ENCODE assay signal across 9 cellular contexts in genomic region chr1:37557402-37557801, GRCh38. TPM values are rescaled to one million over a fixed set of nuclear protein-coding genes. Genes with fewer than 3 reads are reported as not detected.
DNase-seq lines count a peak whose midpoint lies in the region; ATAC-seq, FAIRE-seq and TF ChIP-seq lines count a peak whose summit lies in the region.
"Had no signal": no experiment of that assay in that cellular context is flagged by ENCODE, and none has a peak within 500 bp of the region (broad histone marks: within the 10 kb centered on the region; RNA-seq: fewer than 3 reads in every experiment).

No MANE protein-coding gene starts in this region.

- no peak overlapping the region for H4K91ac ChIP-seq in H1 (replicated peaks; ENCODE audit: insufficient read length, low read length)

- H2AK5ac ChIP-seq in H1 (ENCODE audit: low read depth, low read length) = peak overlapping the region; percentile 10; the same call in 1 of the 2 replicates

- peak overlapping the region; percentile 55; the same call in 1 of the 2 replicates for H2BK12ac ChIP-seq in H1 (ENCODE audit: low read depth, low read length)

- H3K23ac ChIP-seq in H1 (ENCODE audit: insufficient read length) = no peak overlapping the region

- TF ChIP-seq CTCF in H1 (IDR thresholded peaks at IDR 0.05; ENCODE audit: control extremely low read depth in 1 of 3, insufficient read depth in 1 of 3, low read depth in 1 of 3, low read length in 3 of 3) = no peak
- TF ChIP-seq CTCF in thoracic aorta (IDR thresholded peaks at IDR 0.05) = no peak
- TF ChIP-seq CTCF in natural killer cell (IDR thresholded peaks at IDR 0.05) = no peak

- H3K4me3 Mint-ChIP-seq in natural killer cell (no peak overlapping the region), T-cell (no peak overlapping the region)

- peaks cover 6% of the 10 kb centered on the region; the same call in 1 of the 2 replicates for H3K23me2 ChIP-seq in H1 (ENCODE audit: low read depth, low read length)

- 0 out of 3 replicates have a peak, but pooled peaks of 1 of the 2 experiments have one; percentile 23 for TF ChIP-seq POLR2A in H1 (IDR thresholded peaks at IDR 0.05; ENCODE audit: control extremely low read depth in 1 of 2, low read depth in 2 of 2, low read length in 2 of 2)

- H4K20me1 ChIP-seq in H1 (replicated peaks in 1 of 2; ENCODE audit: control insufficient read depth in 1 of 2, insufficient read depth in 2 of 2, low read length in 2 of 2) = peaks cover 0 to 7% of the 10 kb centered on the region in 2 experiments

- intact Hi-C loops in natural killer cell (cut with micrococcal nuclease) = no loop called here

- H3K4me3 ChIP-seq in H1 (ENCODE audit: extremely low read depth in 1 of 4, insufficient read depth in 2 of 4, low read depth in 3 of 4, low read length in 4 of 4) = peak overlapping the region; percentile 53 to 68 (median 61); a peak in 7 of 8 replicates
- H3K4me3 ChIP-seq in mucosa of rectum (ENCODE audit: low read length in 2 of 2) = peak overlapping the region; percentile 41 to 51
- peak overlapping the region; percentile 65 for H3K4me3 ChIP-seq in thoracic aorta

- peaks cover 0 to 2% of the 10 kb centered on the region in 2 donors for H3K27me3 Mint-ChIP-seq in natural killer cell (ENCODE audit: low read depth in 2 of 2)
- H3K27me3 Mint-ChIP-seq in T-cell = peaks cover 0 to 4% of the 10 kb centered on the region in 2 donors

- no peak for ATAC-seq in thoracic aorta (ENCODE audit: insufficient number of reproducible peaks, low FRiP score, low read depth)
- no peak for ATAC-seq in natural killer cell
- no peak for ATAC-seq in T-cell (replicated peaks in 1 of 4)

- peaks cover 8 to 15% of the 10 kb centered on the region in 2 experiments; a peak in 3 of 4 replicates for H3K79me2 ChIP-seq in H1 (ENCODE audit: control insufficient read depth in 1 of 2, insufficient read depth in 2 of 2, low read length in 2 of 2)

- TF ChIP-seq EP300 in H1 (IDR thresholded peaks at IDR 0.05; ENCODE audit: borderline replicate concordance in 1 of 2, low read depth in 2 of 2, low read length in 2 of 2) = no peak

- H3K4me2 ChIP-seq in H1 (ENCODE audit: insufficient read depth in 1 of 2, low read depth in 2 of 2, low read length in 2 of 2) = peak overlapping the region; percentile 80 to 89

- peak overlapping the region; percentile 31; the same call in 1 of the 2 replicates for H2AFZ ChIP-seq in H1 (ENCODE audit: low read length)

- H3K27ac ChIP-seq in H1 (ENCODE audit: low read depth, low read length) (peak overlapping the region; percentile 11; the same call in 1 of the 2 replicates), mucosa of rectum (ENCODE audit: low read depth in 2 of 2, low read length in 2 of 2) (no peak overlapping the region), thoracic aorta (peak overlapping the region in 1 of 2 donors; percentile 70)
- H3K27ac ChIP-seq: SJSA1 had no signal

- CTCF ChIA-PET in H1 (lab: Charles Lee; ENCODE audit: partially characterized antibody) (interaction anchor here (0.6 to 1.9 kb wide), 2 partner anchors 43 to 231 kb away, joined by 3 to 6 read pairs; partner anchors contain the start of gene MEAF6), T-cell (lab: Charles Lee) (no interaction called here)

- peak; percentile 64 for DNase-seq in NCI-H510A (lab: John Stamatoyannopoulos, UW)
- no peak for DNase-seq in H1 (ENCODE audit: low read depth in 1 of 2, low spot score in 2 of 2)
- DNase-seq in thoracic aorta (ENCODE audit: low spot score) = no peak
- no peak for DNase-seq in natural killer cell
- no peak for DNase-seq in activated CD4-positive, alpha-beta T cell treated with anti-CD3 and anti-CD28 coated beads, Interleukin-2, amount 50 U/mL, for 48 hours
- DNase-seq in T-cell = no peak

- no peak overlapping the region for H3K14ac ChIP-seq in H1 (ENCODE audit: insufficient read length)

- H3K36me3 ChIP-seq in H1 (ENCODE audit: control insufficient read depth in 2 of 4, insufficient read depth in 4 of 4, low read length in 3 of 4) = no peaks in the 10 kb centered on the region; a peak in 1 of 8 replicates
- H3K36me3 ChIP-seq in mucosa of rectum (ENCODE audit: control insufficient read depth in 2 of 2, insufficient read depth in 2 of 2, low read length in 2 of 2) = no peaks in the 10 kb centered on the region
- H3K36me3 ChIP-seq in thoracic aorta = no peaks in the 10 kb centered on the region

- H3K4me1 ChIP-seq in H1 (replicated peaks in 1 of 4; ENCODE audit: control insufficient read depth in 3 of 4, insufficient read depth in 4 of 4, low read length in 3 of 4) = peaks cover 3 to 13% (median 5%) of the 10 kb centered on the region in 4 experiments
- peaks cover 13 to 16% of the 10 kb centered on the region in 2 donors for H3K4me1 ChIP-seq in mucosa of rectum (ENCODE audit: control insufficient read depth in 2 of 2, insufficient read depth in 2 of 2, low read length in 2 of 2)
- peaks cover 9 to 30% of the 10 kb centered on the region in 2 donors for H3K4me1 ChIP-seq in thoracic aorta (ENCODE audit: control insufficient read depth in 1 of 2, low read depth in 2 of 2)

- H4K8ac ChIP-seq in H1 (ENCODE audit: extremely low read depth, insufficient read depth, low read length) = peak overlapping the region; percentile 84

- no peak overlapping the region for H2BK120ac ChIP-seq in H1 (replicated peaks; ENCODE audit: low read depth, low read length)

- peak overlapping the region in 3 of 4 experiments; percentile 41 to 73 (median 71); a peak in 3 of 7 replicates for H3K9ac ChIP-seq in H1 (replicated peaks in 1 of 4; ENCODE audit: extremely low read depth in 1 of 4, low read depth in 3 of 4, low read length in 3 of 4)
- H3K9ac ChIP-seq in mucosa of rectum (ENCODE audit: low read depth in 1 of 2, low read length in 2 of 2) = no peak overlapping the region

- H3K36me3 Mint-ChIP-seq in natural killer cell = no peaks in the 10 kb centered on the region
- H3K36me3 Mint-ChIP-seq in T-cell = peaks cover 3% of the 10 kb centered on the region

- H3K27ac Mint-ChIP-seq in natural killer cell = no peak overlapping the region
- H3K27ac Mint-ChIP-seq in T-cell = no peak overlapping the region

- no peak overlapping the region for H2BK20ac ChIP-seq in H1 (ENCODE audit: low read length)

- WGBS in H1 (ENCODE audit: extremely low coverage in 1 of 2, insufficient coverage in 1 of 2, insufficient read length in 1 of 2, insufficient replicate concordance in 2 of 2, low coverage in 1 of 2, low lambda C conversion rate in 2 of 2, missing lambda C conversion rate in 1 of 2), 2 experiments = 88% methylated on average over 3 of the region's 3 CpGs; no CpG with 5 or more reads in 1 of the 2 experiments

- POLR2A ChIA-PET in H1 (lab: Charles Lee; ENCODE audit: partially characterized antibody) = interaction anchor here (1.0 to 1.4 kb wide), 3 partner anchors 30 to 82 kb away, joined by 3 to 4 read pairs (median 3); no protein-coding TSS in a partner anchor
- POLR2A ChIA-PET in T-cell (lab: Charles Lee) = no interaction called here

- FAIRE-seq in H1 (lab: Jason Lieb, UNC) = no peak
- FAIRE-seq: GM18507 had no signal

- no peak overlapping the region for H3K56ac ChIP-seq in H1 (replicated peaks; ENCODE audit: insufficient read length, low read depth, low read length)

- peaks cover 4% of the 10 kb centered on the region; the same call in 1 of the 2 replicates for H3K79me1 ChIP-seq in H1 (ENCODE audit: low read depth, low read length)

- H3K18ac ChIP-seq in H1 (ENCODE audit: extremely low read depth, low read length) = no peak overlapping the region; the same call in 1 of the 2 replicates

- no peak overlapping the region for H2BK15ac ChIP-seq in H1 (ENCODE audit: low read length)

- no peak overlapping the region for H2BK5ac ChIP-seq in H1 (ENCODE audit: low read depth, low read length)

- H3K9me3 Mint-ChIP-seq in natural killer cell (no peaks in the 10 kb centered on the region), T-cell (no peaks in the 10 kb centered on the region)

- H3K27me3 ChIP-seq in H1 (replicated peaks in 1 of 4; ENCODE audit: control insufficient read depth in 3 of 4, extremely low read depth in 1 of 4, insufficient read depth in 3 of 4, low read length in 3 of 4) (no peaks in the 10 kb centered on the region), mucosa of rectum (ENCODE audit: control insufficient read depth in 2 of 2, insufficient read depth in 2 of 2, low read length in 2 of 2) (no peaks in the 10 kb centered on the region), thoracic aorta (replicated peaks; ENCODE audit: insufficient read depth) (no peaks in the 10 kb centered on the region)
- H3K27me3 ChIP-seq: SJSA1 had no signal

- H3K4ac ChIP-seq in H1 (replicated peaks; ENCODE audit: insufficient read length, low read depth, low read length) = no peak overlapping the region

- TF ChIP-seq RAD21 in H1 (IDR thresholded peaks at IDR 0.05 in 1 of 2, conservative IDR thresholded peaks at IDR 0.05 in 1 of 2; ENCODE audit: low read depth in 2 of 2, low read length in 2 of 2) = no peak

- H3K9me3 ChIP-seq in H1 (ENCODE audit: insufficient read depth in 2 of 2, low read depth in 1 of 2, low read length in 1 of 2) (0 out of 4 replicates have a peak, but pooled peaks cover 0 to 2% of the 10 kb centered on the region in 2 experiments), mucosa of rectum (ENCODE audit: control insufficient read depth in 2 of 2, low read length in 2 of 2) (no peaks in the 10 kb centered on the region), thoracic aorta (no peaks in the 10 kb centered on the region)
- H3K9me3 ChIP-seq: SJSA1 had no signal

- no peak overlapping the region for H4K5ac ChIP-seq in H1 (ENCODE audit: insufficient read length, low read depth, low read length)

- H3K4me1 Mint-ChIP-seq in natural killer cell (peaks cover 18 to 20% of the 10 kb centered on the region in 2 donors), T-cell (peaks cover 15 to 19% (median 17%) of the 10 kb centered on the region in 3 donors)

RNA-seq across cellular contexts. Expression of gene DNALI1, which starts 0.7 kb away (rescaled TPM):
- 9.5 and 11.3 TPM in 2 replicates for total RNA-seq in H1 (2021; fragmentation: NEBNext Ultra II Directional; extraction: Animal tissue kit (Norgen Biotek cat#: 25700))
- 8.9 and 10.9 TPM in 2 replicates for polyA plus RNA-seq in H1 (2011; rRNA removed)
- polyA plus RNA-seq in H1 (2011; cell fraction: cytosol; rRNA removed) = 14.0 TPM
- polyA plus RNA-seq in H1 (2011; cell fraction: nucleus; rRNA removed) = 16.1 TPM
- polyA plus RNA-seq in H1 (2012, experiment 1 of 2) = 16.4 to 23.1 TPM (median 20.9 TPM) in 4 replicates
- polyA plus RNA-seq in H1 (2012, experiment 2 of 2) = 5.1 TPM
- polyA plus RNA-seq in H1 (2013, experiment 1 of 2) = 10.6 TPM
- 11.6 TPM for polyA plus RNA-seq in H1 (2013, experiment 2 of 2)
- polyA minus RNA-seq in H1 (2011; rRNA and poly(A)+ RNA removed) = 7.2 and 9.9 TPM in 2 replicates
- 5.9 TPM for polyA minus RNA-seq in H1 (2011; cell fraction: cytosol; rRNA and poly(A)+ RNA removed)
- polyA minus RNA-seq in H1 (2011; cell fraction: nucleus; rRNA and poly(A)+ RNA removed) = 13.5 TPM
- 1 to 10 TPM; 2.6 to 6.5 TPM for total RNA-seq in thoracic aorta
- under 1 TPM in 1 of 3 donors, not detected in 2; 0.09 TPM for total RNA-seq in natural killer cell
- under 1 TPM in 3 of 5 donors, not detected in 2; 0.16 to 0.29 (median 0.23) TPM for total RNA-seq in T-cell

RNA-seq across cellular contexts. Expression of gene SNIP1, which starts 3.3 kb away (rescaled TPM):
- total RNA-seq in H1 (2021; fragmentation: NEBNext Ultra II Directional; extraction: Animal tissue kit (Norgen Biotek cat#: 25700)) = 14.8 and 15.7 TPM in 2 replicates
- polyA plus RNA-seq in H1 (2011; rRNA removed) = 3.7 and 6.3 TPM in 2 replicates
- polyA plus RNA-seq in H1 (2011; cell fraction: cytosol; rRNA removed) = 5.1 TPM
- 7.3 TPM for polyA plus RNA-seq in H1 (2011; cell fraction: nucleus; rRNA removed)
- 6.5 to 9.5 TPM (median 7.4 TPM) in 4 replicates for polyA plus RNA-seq in H1 (2012, experiment 1 of 2)
- polyA plus RNA-seq in H1 (2012, experiment 2 of 2) = 2.7 TPM
- 5.4 TPM for polyA plus RNA-seq in H1 (2013, experiment 1 of 2)
- polyA plus RNA-seq in H1 (2013, experiment 2 of 2) = 5.0 TPM
- polyA minus RNA-seq in H1 (2011; rRNA and poly(A)+ RNA removed) = 6.3 TPM in 2 replicates
- polyA minus RNA-seq in H1 (2011; cell fraction: cytosol; rRNA and poly(A)+ RNA removed) = 7.1 TPM
- 18.4 TPM for polyA minus RNA-seq in H1 (2011; cell fraction: nucleus; rRNA and poly(A)+ RNA removed)
- total RNA-seq in thoracic aorta (10 to 100 TPM; 12.3 to 26.2 TPM), natural killer cell (10 to 100 TPM; 67.2 to 74.8 (median 68.1) TPM), T-cell (10 to 100 TPM; 32.5 to 48.0 (median 39.9) TPM)

RNA-seq across cellular contexts. Expression of gene GNL2, which starts 38.3 kb away (rescaled TPM):
- total RNA-seq in H1 (2021; fragmentation: NEBNext Ultra II Directional; extraction: Animal tissue kit (Norgen Biotek cat#: 25700)) = 88.3 and 95.6 TPM in 2 replicates
- 14.0 and 22.2 TPM in 2 replicates for polyA plus RNA-seq in H1 (2011; rRNA removed)
- polyA plus RNA-seq in H1 (2011; cell fraction: cytosol; rRNA removed) = 48.1 TPM
- polyA plus RNA-seq in H1 (2011; cell fraction: nucleus; rRNA removed) = 42.9 TPM
- 99.8 to 147 TPM (median 109 TPM) in 4 replicates for polyA plus RNA-seq in H1 (2012, experiment 1 of 2)
- 5.4 TPM for polyA plus RNA-seq in H1 (2012, experiment 2 of 2)
- 160 TPM for polyA plus RNA-seq in H1 (2013, experiment 1 of 2)
- polyA plus RNA-seq in H1 (2013, experiment 2 of 2) = 161 TPM
- 61.5 and 65.6 TPM in 2 replicates for polyA minus RNA-seq in H1 (2011; rRNA and poly(A)+ RNA removed)
- 62.8 TPM for polyA minus RNA-seq in H1 (2011; cell fraction: cytosol; rRNA and poly(A)+ RNA removed)
- 123 TPM for polyA minus RNA-seq in H1 (2011; cell fraction: nucleus; rRNA and poly(A)+ RNA removed)
- total RNA-seq in thoracic aorta (10 to 100 TPM; 37.0 to 53.6 TPM), natural killer cell (10 to 100 TPM; 70.7 to 89.9 (median 85.8) TPM), T-cell (10 to 100 TPM; 39.2 to 52.9 (median 45.8) TPM)

RNA-seq across cellular contexts. Expression of gene MEAF6, which starts 42.8 kb away (rescaled TPM):
- 36.9 and 38.8 TPM in 2 replicates for total RNA-seq in H1 (2021; fragmentation: NEBNext Ultra II Directional; extraction: Animal tissue kit (Norgen Biotek cat#: 25700))
- polyA plus RNA-seq in H1 (2011; rRNA removed) = 12.7 and 23.0 TPM in 2 replicates
- 25.2 TPM for polyA plus RNA-seq in H1 (2011; cell fraction: cytosol; rRNA removed)
- 11.0 TPM for polyA plus RNA-seq in H1 (2011; cell fraction: nucleus; rRNA removed)
- 29.3 to 41.8 TPM (median 33.7 TPM) in 4 replicates for polyA plus RNA-seq in H1 (2012, experiment 1 of 2)
- polyA plus RNA-seq in H1 (2012, experiment 2 of 2) = 14.8 TPM
- polyA plus RNA-seq in H1 (2013, experiment 1 of 2) = 26.5 TPM
- 27.5 TPM for polyA plus RNA-seq in H1 (2013, experiment 2 of 2)
- polyA minus RNA-seq in H1 (2011; rRNA and poly(A)+ RNA removed) = 10.3 and 12.0 TPM in 2 replicates
- 9.3 TPM for polyA minus RNA-seq in H1 (2011; cell fraction: cytosol; rRNA and poly(A)+ RNA removed)
- polyA minus RNA-seq in H1 (2011; cell fraction: nucleus; rRNA and poly(A)+ RNA removed) = 10.8 TPM
- total RNA-seq in thoracic aorta (10 to 100 TPM; 43.9 to 68.8 TPM), natural killer cell (10 to 100 TPM; 63.9 to 78.7 (median 69.0) TPM), T-cell (10 to 100 TPM; 54.0 to 86.3 (median 84.9) TPM)

Comparison
In these comparisons a context has a peak if more than half of its experiments do, and no peak if none do; other contexts are left out.
1. H3K9ac ChIP-seq: peak in H1 (3 of 4); none in mucosa of rectum (0 of 2).
2. Peak in every context shown above with its lines, with median percentiles within 50 percentile points of each other: H3K4me3 ChIP-seq.